11 cellular contexts compared by ENCODE assay signal in genomic region chr11:121446752-121447156, GRCh38. TPM values are rescaled to one million over a fixed set of nuclear protein-coding genes. Genes with fewer than 3 reads are reported as not detected.
A peak's percentile ranks its signal among the peaks of the same experiment; 100 is the strongest.
DNase-seq lines count a peak whose midpoint lies in the region; ATAC-seq and TF ChIP-seq lines count a peak whose summit lies in the region.
"Had no signal": no experiment of that assay in that cellular context is flagged by ENCODE, and none has a peak within 500 bp of the region (broad histone marks: within the 10 kb centered on the region; RNA-seq: fewer than 3 reads in every experiment).

No MANE protein-coding gene starts in this region.

- DNase-seq in AG04450 (ENCODE audit: low read depth, low spot score), result peak; percentile 33
- peak; percentile 31 for DNase-seq in GM10248 (ENCODE audit: extremely low spot score)
- DNase-seq in NCI-H69 (lab: John Stamatoyannopoulos, UW), result peak; percentile 84
- DNase-seq in fibroblast of lung (ENCODE audit: low read depth in 2 of 2), result peak; percentile 14 to 34
- DNase-seq in osteoblast (ENCODE audit: insufficient read length, low spot score, missing footprints), result no peak
- no peak for DNase-seq in SKM-1 treated with dmso at 0.1 percent for 144 hours (lab: John Stamatoyannopoulos, UW; ENCODE audit: unreplicated experiment)
- DNase-seq in activated T-cell treated with anti-CD3 and anti-CD28 coated beads for 4 hours, result no peak
- DNase-seq: esophagus squamous epithelium; stimulated activated CD4-positive, alpha-beta T cell treated with anti-CD3 and anti-CD28 coated beads, Interleukin-15, amount 100 ng/mL, for 24 hours had no signal

- no peaks in the 10 kb centered on the region; the same call in 1 of the 2 replicates for H3K9me3 ChIP-seq in AG04450 (ENCODE audit: control insufficient read depth, insufficient read depth, low read length)
- no peaks in the 10 kb centered on the region for H3K9me3 ChIP-seq in fibroblast of lung (ENCODE audit: control insufficient read depth, insufficient read depth, low read depth, low read length)
- no peaks in the 10 kb centered on the region for H3K9me3 ChIP-seq in osteoblast (ENCODE audit: low read depth, low read length)
- H3K9me3 ChIP-seq: esophagus squamous epithelium had no signal

- H3K9ac ChIP-seq in fibroblast of lung (ENCODE audit: insufficient read depth, low read length), result no peak overlapping the region

- POLR2A ChIA-PET in AG04450 (lab: Yijun Ruan, JAX) (no interaction called here), GM10248 (lab: Yijun Ruan, JAX) (interaction anchor here (0.6 kb wide), 2 partner anchors 19 to 119 kb away, joined by 3 read pairs; no protein-coding TSS in a partner anchor)

- no peaks in the 10 kb centered on the region for H3K79me2 ChIP-seq in fibroblast of lung (ENCODE audit: control insufficient read depth, insufficient read depth, low read length)
- H3K79me2 ChIP-seq in osteoblast (ENCODE audit: insufficient read depth, low read length), result no peaks in the 10 kb centered on the region

- no peak for ATAC-seq in GM21515 (IDR thresholded peaks at IDR 0.05; ENCODE audit: unreplicated experiment)
- ATAC-seq: activated CD4-positive, CD25-positive, alpha-beta regulatory T cell treated with anti-CD3 and anti-CD28 coated beads, Interleukin-2, amount 50 U/mL, for 24 hours had no signal

- no peak overlapping the region for H3K27ac ChIP-seq in AG04450 (ENCODE audit: low read depth, low read length)
- H3K27ac ChIP-seq in fibroblast of lung (ENCODE audit: insufficient read depth, low read length), result no peak overlapping the region
- no peak overlapping the region for H3K27ac ChIP-seq in osteoblast (ENCODE audit: low read depth, low read length)

- TF ChIP-seq CTCF in AG04450 (IDR thresholded peaks at IDR 0.05; ENCODE audit: low read depth, low read length) (peak; percentile 26; the same call in 1 of the 2 replicates), GM10248 (IDR thresholded peaks at IDR 0.05; ENCODE audit: control extremely low read depth, extremely low read depth, low read depth, missing control alignments) (peak; percentile 3), fibroblast of lung (conservative IDR thresholded peaks at IDR 0.05 in 1 of 2, IDR thresholded peaks at IDR 0.05 in 1 of 2; ENCODE audit: low read depth in 1 of 2, low read length in 2 of 2) (peak; percentile 17 to 25), osteoblast (IDR thresholded peaks at IDR 0.05; ENCODE audit: extremely low read depth, low read depth, low read length) (no peak)

- no peaks in the 10 kb centered on the region for H3K4me1 ChIP-seq in fibroblast of lung (ENCODE audit: control insufficient read depth, extremely low read depth, insufficient read depth, low read length)
- no peaks in the 10 kb centered on the region for H3K4me1 ChIP-seq in osteoblast (ENCODE audit: insufficient read depth, low read length)

- H4K20me1 ChIP-seq in fibroblast of lung (ENCODE audit: control insufficient read depth, extremely low read depth, insufficient read depth, low read length) (no peaks in the 10 kb centered on the region), osteoblast (ENCODE audit: insufficient read depth, low read length) (no peaks in the 10 kb centered on the region)

- peaks cover 11% of the 10 kb centered on the region for H3K27me3 ChIP-seq in AG04450 (ENCODE audit: control insufficient read depth, insufficient read depth, low read length)
- peaks cover 14% of the 10 kb centered on the region for H3K27me3 ChIP-seq in fibroblast of lung (ENCODE audit: control insufficient read depth, insufficient read depth, low read length)
- peaks cover 32% of the 10 kb centered on the region for H3K27me3 ChIP-seq in osteoblast (ENCODE audit: insufficient read depth, low read length)

- H3K4me3 ChIP-seq in AG04450 (ENCODE audit: low read depth, low read length) (no peak overlapping the region), fibroblast of lung (replicated peaks in 1 of 4; ENCODE audit: control extremely low read depth in 1 of 4, insufficient read depth in 1 of 4, low read depth in 3 of 4, low read length in 4 of 4) (no peak overlapping the region), osteoblast (ENCODE audit: insufficient read depth, low read length) (no peak overlapping the region)
- H3K4me3 ChIP-seq: esophagus squamous epithelium had no signal

- CTCF ChIA-PET in AG04450 (lab: Charles Lee) (interaction anchor here (1.1 kb wide), 1 partner anchor 144 kb away, joined by 5 read pairs; no protein-coding TSS in a partner anchor), GM10248 (lab: Yijun Ruan, JAX) (interaction anchor here (1.3 to 9.0 kb wide), 5 partner anchors 17 to 145 kb away, joined by 3 to 122 read pairs (median 3); no protein-coding TSS in a partner anchor)

- no peak overlapping the region for H3K4me2 ChIP-seq in fibroblast of lung (ENCODE audit: extremely low read depth, insufficient read depth, low read length)
- H3K4me2 ChIP-seq in osteoblast (ENCODE audit: insufficient read depth, low read length), result no peak overlapping the region

- H2AFZ ChIP-seq in fibroblast of lung (ENCODE audit: low read length) (no peak overlapping the region), osteoblast (ENCODE audit: low read length) (no peak overlapping the region)

- H3K36me3 ChIP-seq in fibroblast of lung (ENCODE audit: control insufficient read depth, insufficient read depth, low read length) (no peaks in the 10 kb centered on the region), osteoblast (ENCODE audit: insufficient read depth, low read length) (no peaks in the 10 kb centered on the region)
- H3K36me3 ChIP-seq: esophagus squamous epithelium had no signal

RNA-seq across cellular contexts. Expression of gene SORL1, which starts 5.4 kb away (rescaled TPM):
- 5.4 and 5.5 TPM in 2 replicates for polyA plus RNA-seq in AG04450 (2011; rRNA removed)
- polyA minus RNA-seq in AG04450 (2011; rRNA and poly(A)+ RNA removed), result 23.4 and 29.8 TPM in 2 replicates
- total RNA-seq in fibroblast of lung, result 3.6 and 10.9 TPM in 2 replicates
- polyA plus RNA-seq in fibroblast of lung, result 0.58 and 5.4 TPM in 2 replicates
- 0.38 and 3.3 TPM in 2 replicates for polyA plus RNA-seq in fibroblast of lung (2012)
- polyA minus RNA-seq in fibroblast of lung (ENCODE audit: low replicate concordance), result 25.9 and 51.8 TPM in 2 replicates
- total RNA-seq in osteoblast, result under 0.01 and 0.36 TPM in 2 replicates

Comparison
In these comparisons a context has a peak if more than half of its experiments do, and no peak if none do; other contexts are left out.
1. DNase-seq: peak in AG04450 (single experiment), GM10248 (single experiment), NCI-H69 (single experiment) and fibroblast of lung (2 of 2); none in osteoblast (single experiment), SKM-1 treated with dmso at 0.1 percent for 144 hours (single experiment) and activated T-cell treated with anti-CD3 and anti-CD28 coated beads for 4 hours (single experiment).